8 cellular contexts compared by ENCODE assay signal in the genomic region with DNA sequence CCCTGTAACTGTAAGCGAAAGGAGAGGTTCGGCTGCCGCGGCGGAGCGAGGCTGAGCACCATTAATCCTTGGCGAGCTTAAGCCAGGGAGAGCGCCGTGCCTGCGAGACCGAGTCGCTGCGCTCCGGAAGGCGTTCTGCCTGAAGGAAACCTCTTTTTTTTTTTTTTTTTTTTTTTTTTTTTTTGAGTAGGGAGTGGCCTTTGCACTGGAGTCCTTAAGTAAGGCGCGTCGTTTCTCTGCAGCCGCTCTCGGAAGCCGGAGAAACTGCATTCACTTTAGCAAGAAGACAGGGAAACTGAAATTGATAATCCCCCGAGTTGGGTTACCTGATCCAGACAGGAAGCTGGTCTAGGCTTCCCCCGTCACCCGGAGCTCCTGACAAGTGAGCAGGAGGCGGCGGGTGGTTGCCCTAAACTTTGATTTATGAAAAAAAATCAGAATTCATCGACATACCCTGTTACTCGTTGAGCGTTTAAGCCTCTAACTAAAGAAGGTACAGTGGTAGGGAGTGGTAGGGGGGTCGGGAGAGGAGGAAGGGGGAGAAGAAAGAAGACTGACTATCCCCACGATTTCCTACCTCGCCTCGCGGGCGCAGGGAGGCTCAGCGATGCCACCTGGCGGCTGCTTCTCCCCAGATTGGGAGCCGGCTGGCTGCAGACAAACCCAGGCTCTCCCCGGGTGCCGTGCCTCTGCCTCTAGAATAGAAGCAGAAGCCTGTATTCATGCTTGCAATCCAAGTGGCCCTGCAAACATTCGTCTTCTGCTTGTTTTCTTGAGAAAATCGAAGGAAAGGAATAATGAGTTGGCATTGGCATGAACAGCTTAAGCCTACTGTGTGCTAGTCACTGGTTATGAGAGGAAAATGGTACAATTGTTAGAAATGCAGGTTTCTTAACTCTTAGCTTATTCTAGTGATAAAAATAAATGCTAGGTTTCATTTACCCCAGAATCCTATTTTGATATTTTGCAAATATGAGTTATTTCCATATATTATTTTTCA. TPM values are rescaled to one million over a fixed set of nuclear protein-coding genes. Genes with fewer than 3 reads are reported as not detected.
DNase-seq lines count a peak whose midpoint lies in the region; ATAC-seq and TF ChIP-seq lines count a peak whose summit lies in the region.

No MANE protein-coding gene starts in this region.

- ATAC-seq in HG02763 (IDR thresholded peaks at IDR 0.05; ENCODE audit: unreplicated experiment) (peak; percentile 25), aorta (ENCODE audit: low FRiP score) (peak; percentile 84)

- H3K27ac ChIP-seq in left ventricle myocardium inferior (replicated peaks) (peak overlapping the region; percentile 84), prostate gland (peak overlapping the region; percentile 88 to 89), aorta (ENCODE audit: low read depth in 1 of 2, low read length in 2 of 2) (peak overlapping the region in 1 of 2 donors; percentile 55)

- intact Hi-C loops in left ventricle myocardium inferior (cut with micrococcal nuclease) (no loop called here), prostate gland (cut with DNase I) (loop anchor here (2.0 to 10.0 kb wide), 3 partner anchors 254 to 1024 kb away; no protein-coding TSS in a partner anchor), aorta (cut with DNase I) (loop anchor here (5.0 to 10.0 kb wide), 4 partner anchors 557 to 1027 kb away; no protein-coding TSS in a partner anchor)

- TF ChIP-seq CTCF in GM13976 (IDR thresholded peaks at IDR 0.05; ENCODE audit: borderline replicate concordance, control extremely low read depth, extremely low read depth, insufficient read depth, missing control alignments) (peak; percentile 89), left ventricle myocardium inferior (IDR thresholded peaks at IDR 0.05; ENCODE audit: borderline replicate concordance) (peak; percentile 96), prostate gland (IDR thresholded peaks at IDR 0.05) (peak; percentile 70 to 93 (median 90))

- under 1% methylated on average over 42 of the region's 42 CpGs for WGBS in prostate gland
- 0 to 1% methylated on average over 42 of the region's 42 CpGs for WGBS in aorta, 2 donors

- H3K4me1 ChIP-seq in left ventricle myocardium inferior: peaks cover 41% of the 10 kb centered on the region
- H3K4me1 ChIP-seq in prostate gland (replicated peaks): no peaks in the 10 kb centered on the region
- no peaks in the 10 kb centered on the region for H3K4me1 ChIP-seq in aorta (ENCODE audit: control insufficient read depth in 1 of 2, insufficient read depth in 2 of 2, low read length in 2 of 2)

- H3K9me3 ChIP-seq in left ventricle myocardium inferior (replicated peaks) (no peaks in the 10 kb centered on the region), prostate gland (no peaks in the 10 kb centered on the region), aorta (ENCODE audit: control insufficient read depth, low read length) (no peaks in the 10 kb centered on the region)

- in situ Hi-C loops in GM13976 (cut with MboI; ENCODE audit: low sequenced_read_pairs, unreplicated experiment): loop anchor here (10.0 to 25.0 kb wide), 3 partner anchors 652 to 1024 kb away; no protein-coding TSS in a partner anchor

- peak overlapping the region; percentile 75 for H3K4me3 ChIP-seq in left ventricle myocardium inferior
- peak overlapping the region; percentile 57 to 58 for H3K4me3 ChIP-seq in prostate gland
- peak overlapping the region; percentile 56 to 61 for H3K4me3 ChIP-seq in aorta (ENCODE audit: low read length in 2 of 2)

- H3K27me3 ChIP-seq in left ventricle myocardium inferior (ENCODE audit: low read depth) (no peaks in the 10 kb centered on the region), prostate gland (replicated peaks; ENCODE audit: insufficient read depth) (no peaks in the 10 kb centered on the region), aorta (ENCODE audit: control insufficient read depth in 1 of 2, insufficient read depth in 2 of 2, low read length in 1 of 2) (no peaks in the 10 kb centered on the region)

- H3K36me3 ChIP-seq in left ventricle myocardium inferior: no peaks in the 10 kb centered on the region
- H3K36me3 ChIP-seq in prostate gland: no peaks in the 10 kb centered on the region
- H3K36me3 ChIP-seq in aorta (ENCODE audit: control insufficient read depth in 1 of 2, insufficient read depth in 2 of 2, low read length in 1 of 2): no peaks in the 10 kb centered on the region

- no peak for TF ChIP-seq POLR2A in prostate gland (IDR thresholded peaks at IDR 0.05)

- DNase-seq in GM13976 (ENCODE audit: low spot score) (peak; percentile 81), NCI-H1417 treated with DMSO at 0.1 percent for 48 hours (lab: John Stamatoyannopoulos, UW) (peak; percentile 68), SW480 (ENCODE audit: low spot score) (peak; percentile 73), amniotic epithelial cell (ENCODE audit: low read depth) (peak; percentile 89), left ventricle myocardium inferior (peak; percentile 88), prostate gland (ENCODE audit: low spot score) (peak; percentile 85), aorta (peak; percentile 91 to 96)

RNA-seq across cellular contexts. Expression of a gene that starts 4.4 kb away (rescaled TPM):
- total RNA-seq in left ventricle myocardium inferior: 3.8 TPM
- total RNA-seq in prostate gland: 10 to 100 TPM; 41.7 to 44.1 TPM
- 10 to 100 TPM; 16.0 to 25.2 TPM for total RNA-seq in aorta
- 1 to 10 TPM; 4.3 to 4.5 TPM for polyA plus RNA-seq in aorta
